8 cellular contexts compared by ENCODE assay signal in genomic region chr1:147541672-147542548, GRCh38. TPM values are rescaled to one million over a fixed set of nuclear protein-coding genes. Genes with fewer than 3 reads are reported as not detected.
A peak's percentile ranks its signal among the peaks of the same experiment; 100 is the strongest.
DNase-seq lines count a peak whose midpoint lies in the region; ATAC-seq lines count a peak whose summit lies in the region.

No MANE protein-coding gene starts in this region.

- H3K4me3 ChIP-seq in iPS-11a (ENCODE audit: low read depth, low read length) (peak overlapping the region; percentile 65), skeletal muscle satellite cell (ENCODE audit: low read length) (peak overlapping the region; percentile 74)

- H3K9ac ChIP-seq in skeletal muscle satellite cell (ENCODE audit: low read depth, low read length) = peak overlapping the region; percentile 86

- H3K4me2 ChIP-seq in skeletal muscle satellite cell (ENCODE audit: low read length) = peak overlapping the region; percentile 93

- ATAC-seq in HG03139 (IDR thresholded peaks at IDR 0.05; ENCODE audit: unreplicated experiment) = no peak

- no peaks in the 10 kb centered on the region for H3K9me3 ChIP-seq in skeletal muscle satellite cell (replicated peaks; ENCODE audit: low read length)

- peaks cover 40% of the 10 kb centered on the region for H3K4me1 ChIP-seq in skeletal muscle satellite cell (ENCODE audit: control insufficient read depth, insufficient read depth, low read length)

- H3K27me3 ChIP-seq in skeletal muscle satellite cell (ENCODE audit: control insufficient read depth, insufficient read depth, low read length) = peaks cover 3% of the 10 kb centered on the region

- H3K36me3 ChIP-seq in skeletal muscle satellite cell (ENCODE audit: insufficient read depth, low read length) = no peaks in the 10 kb centered on the region

- DNase-seq in DMS53 treated with DMSO at 0.1 percent for 48 hours (lab: John Stamatoyannopoulos, UW; ENCODE audit: unreplicated experiment) = peak; percentile 15
- DNase-seq in NAMALWA (ENCODE audit: low spot score) = peak; percentile 20
- DNase-seq in amniotic epithelial cell (ENCODE audit: low read depth) = peak; percentile 51
- no peak for DNase-seq in GDM1 (lab: John Stamatoyannopoulos, UW)
- no peak for DNase-seq in kidney glomerular epithelial cell (lab: John Stamatoyannopoulos, UW)

RNA-seq across cellular contexts. Expression of gene BCL9, which starts 0.6 kb away (rescaled TPM):
- 2.4 and 2.8 TPM in 2 replicates for total RNA-seq in skeletal muscle satellite cell (2012; rRNA removed)

Comparison
In these comparisons a context has a peak if more than half of its experiments do, and no peak if none do; other contexts are left out.
1. DNase-seq: peak in DMS53 treated with DMSO at 0.1 percent for 48 hours (single experiment), NAMALWA (single experiment) and amniotic epithelial cell (single experiment); none in GDM1 (single experiment) and kidney glomerular epithelial cell (single experiment).